In the genomic region with DNA sequence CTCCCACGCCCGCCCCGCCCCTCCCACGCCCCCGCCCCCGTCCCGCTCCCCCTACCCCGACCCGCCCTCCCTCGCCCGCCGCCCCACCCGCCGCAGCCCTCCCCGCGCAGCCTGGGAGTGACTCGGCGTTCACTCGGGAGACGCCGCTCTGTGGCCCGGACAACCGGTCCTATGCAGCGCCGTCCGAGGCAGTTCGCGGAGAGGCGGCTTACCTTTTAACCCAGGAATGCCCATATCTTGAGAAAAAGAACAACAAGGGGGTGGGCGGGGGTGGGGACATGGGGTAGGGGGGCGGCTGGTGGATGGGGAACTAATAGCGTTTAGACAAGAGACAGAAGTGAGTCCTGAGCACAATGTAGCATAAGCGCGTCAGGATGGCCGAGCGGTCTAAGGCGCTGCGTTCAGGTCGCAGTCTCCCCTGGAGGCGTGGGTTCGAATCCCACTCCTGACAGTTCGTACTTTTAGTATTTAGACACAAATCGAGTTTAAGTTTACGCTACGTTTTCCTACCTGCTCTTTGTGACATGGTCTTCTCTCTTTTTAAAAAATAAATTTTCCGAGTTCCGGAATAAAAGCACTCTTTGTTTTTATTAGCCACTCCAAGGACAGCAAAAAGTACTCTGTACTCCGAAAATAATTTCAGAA, we compare ENCODE assay signal across 8 cellular contexts. TPM values are rescaled to one million over a fixed set of nuclear protein-coding genes. Genes with fewer than 3 reads are reported as not detected.
DNase-seq lines count a peak whose midpoint lies in the region; ATAC-seq and TF ChIP-seq lines count a peak whose summit lies in the region.

No MANE protein-coding gene starts in this region.

- WGBS in IMR-90 (ENCODE audit: extremely low coverage in 2 of 2, insufficient read length in 1 of 2), 2 experiments, result 5% methylated on average over 8 of the region's 48 CpGs; no CpG with 5 or more reads in 1 of the 2 experiments

- peaks cover 5% of the 10 kb centered on the region; the same call in 1 of the 2 replicates for H3K4me1 ChIP-seq in IMR-90 (ENCODE audit: control insufficient read depth, insufficient read depth, low read length)
- peaks cover 0 to 15% (median 0%) of the 10 kb centered on the region in 4 donors for H3K4me1 ChIP-seq in Peyer's patch
- peaks cover 8 to 15% of the 10 kb centered on the region in 2 donors for H3K4me1 ChIP-seq in naive thymus-derived CD4-positive, alpha-beta T cell (ENCODE audit: control insufficient read depth in 2 of 2, insufficient read depth in 2 of 2, low read length in 2 of 2)

- no peak overlapping the region for H2AK5ac ChIP-seq in IMR-90 (ENCODE audit: low read depth, low read length)

- TF ChIP-seq RAD21 in IMR-90 (IDR thresholded peaks at IDR 0.05; ENCODE audit: low read length), result no peak

- BruUV-seq in IMR-90 (replicated peaks; lab: Mats Ljungman, UMichigan), result no TSS peak

- H4K5ac ChIP-seq in IMR-90 (ENCODE audit: low read depth, low read length), result peak overlapping the region; percentile 96; the same call in 1 of the 2 replicates

- H3K27ac Mint-ChIP-seq in naive thymus-derived CD4-positive, alpha-beta T cell, result peak overlapping the region; percentile 91 to 98 (median 97)
- peak overlapping the region; percentile 99 for H3K27ac Mint-ChIP-seq in stimulated activated naive B cell treated with anti-CD40 and anti-IgM and Interleukin-4, amounts not matched to agents 10 μg/mL and 1 μg/mL and 100 μg/mL, for 72 hours

- peak overlapping the region; percentile 85 for H3K56ac ChIP-seq in IMR-90 (ENCODE audit: extremely low read depth, insufficient read depth, low read length)

- peak overlapping the region; percentile 64; the same call in 1 of the 2 replicates for H4K91ac ChIP-seq in IMR-90 (ENCODE audit: insufficient read depth, low read depth, low read length)

- DNase-seq in DMS114 treated with DMSO at 0.1 percent for 48 hours (lab: John Stamatoyannopoulos, UW; ENCODE audit: unreplicated experiment) (peak; percentile 85), IMR-90 (peak; percentile 80), Peyer's patch (peak; percentile 87 to 94 (median 92)), activated T-helper 1 cell treated with Interleukin-2 at 50 U/mL for 16 hours (ENCODE audit: low read depth) (peak; percentile 79), fibroblast of gingiva (ENCODE audit: low read depth) (peak; percentile 87)
- peak; percentile 74 to 90 (median 87) for DNase-seq in naive thymus-derived CD4-positive, alpha-beta T cell
- peak; percentile 80 for DNase-seq in stimulated activated naive B cell treated with anti-CD40 and anti-IgM and Interleukin-4, amounts not matched to agents 10 μg/mL and 1 μg/mL and 100 μg/mL, for 72 hours

- H3K27ac ChIP-seq in IMR-90 (ENCODE audit: insufficient read depth, low read length) (peak overlapping the region; percentile 67), Peyer's patch (peak overlapping the region; percentile 88 to 98 (median 96))
- peak overlapping the region; percentile 69 for H3K27ac ChIP-seq in naive thymus-derived CD4-positive, alpha-beta T cell (ENCODE audit: low read depth, low read length)

- CTCF ChIA-PET in IMR-90 (lab: Yijun Ruan, JAX), result no interaction called here
- CTCF ChIA-PET in naive thymus-derived CD4-positive, alpha-beta T cell (lab: Charles Lee), result no interaction called here

- peaks cover 6 to 42% (median 35%) of the 10 kb centered on the region in 7 donors for H3K4me1 Mint-ChIP-seq in naive thymus-derived CD4-positive, alpha-beta T cell
- peaks cover 28 to 34% of the 10 kb centered on the region in 2 donors for H3K4me1 Mint-ChIP-seq in stimulated activated naive B cell treated with anti-CD40 and anti-IgM and Interleukin-4, amounts not matched to agents 10 μg/mL and 1 μg/mL and 100 μg/mL, for 72 hours

- H3K4ac ChIP-seq in IMR-90 (ENCODE audit: low read depth, low read length), result peak overlapping the region; percentile 61; the same call in 1 of the 2 replicates

- peaks cover 0 to 7% of the 10 kb centered on the region in 2 experiments; a peak in 2 of 4 replicates for H3K79me1 ChIP-seq in IMR-90 (ENCODE audit: low read depth in 1 of 2, low read length in 2 of 2)

- H2BK5ac ChIP-seq in IMR-90 (ENCODE audit: low read depth, low read length, poor library complexity, severe bottlenecking), result peak overlapping the region; percentile 85

- H2BK120ac ChIP-seq in IMR-90 (ENCODE audit: low read depth, low read length), result peak overlapping the region; percentile 53; the same call in 1 of the 2 replicates

- peak overlapping the region; percentile 54; the same call in 1 of the 2 replicates for H3K23ac ChIP-seq in IMR-90 (ENCODE audit: low read depth, low read length)

- H3K4me3 Mint-ChIP-seq in naive thymus-derived CD4-positive, alpha-beta T cell, result peak overlapping the region; percentile 73 to 100 (median 91)
- H3K4me3 Mint-ChIP-seq in stimulated activated naive B cell treated with anti-CD40 and anti-IgM and Interleukin-4, amounts not matched to agents 10 μg/mL and 1 μg/mL and 100 μg/mL, for 72 hours, result peak overlapping the region; percentile 92 to 95

- no peak for TF ChIP-seq CTCF in IMR-90 (conservative IDR thresholded peaks at IDR 0.05; ENCODE audit: low read depth, low read length)
- TF ChIP-seq CTCF in Peyer's patch (IDR thresholded peaks at IDR 0.05), result peak in 1 of 6 experiments; percentile 32

- peaks cover 2% of the 10 kb centered on the region; the same call in 1 of the 2 replicates for H3K9me1 ChIP-seq in IMR-90 (ENCODE audit: insufficient read depth, low read length)

- H3K36me3 ChIP-seq in IMR-90 (ENCODE audit: control insufficient read depth, insufficient read depth, low read length) (no peaks in the 10 kb centered on the region), Peyer's patch (no peaks in the 10 kb centered on the region)
- H3K36me3 ChIP-seq in naive thymus-derived CD4-positive, alpha-beta T cell (ENCODE audit: control insufficient read depth in 2 of 3, insufficient read depth in 3 of 3, low read length in 3 of 3), result no peaks in the 10 kb centered on the region

- H3K18ac ChIP-seq in IMR-90 (ENCODE audit: low read depth, low read length), result no peak overlapping the region; the same call in 1 of the 2 replicates

- POLR2A ChIA-PET in IMR-90 (lab: Charles Lee; ENCODE audit: unreplicated experiment), result no interaction called here
- POLR2A ChIA-PET in naive thymus-derived CD4-positive, alpha-beta T cell (lab: Charles Lee), result interaction anchor here (0.7 to 4.7 kb wide), 14 partner anchors 12 to 297 kb away, joined by 3 to 51 read pairs (median 3); a partner anchor contains a TSS

- TF ChIP-seq POLR2A in IMR-90 (IDR thresholded peaks at IDR 0.05; ENCODE audit: low read depth, low read length), result peak; percentile 73
- TF ChIP-seq POLR2A in Peyer's patch (IDR thresholded peaks at IDR 0.05), result no peak

- peak overlapping the region; percentile 79; the same call in 1 of the 2 replicates for H3K4me2 ChIP-seq in IMR-90 (ENCODE audit: low read depth, low read length)

- H2AK9ac ChIP-seq in IMR-90 (replicated peaks; ENCODE audit: low read depth, low read length, poor library complexity), result no peak overlapping the region

- H4K8ac ChIP-seq in IMR-90 (ENCODE audit: low read depth in 2 of 2, low read length in 2 of 2), result peak overlapping the region; percentile 94 to 100; a peak in 3 of 4 replicates

- H3K36me3 Mint-ChIP-seq in naive thymus-derived CD4-positive, alpha-beta T cell, result peaks cover 0 to 6% (median 0%) of the 10 kb centered on the region in 5 donors
- H3K36me3 Mint-ChIP-seq in stimulated activated naive B cell treated with anti-CD40 and anti-IgM and Interleukin-4, amounts not matched to agents 10 μg/mL and 1 μg/mL and 100 μg/mL, for 72 hours, result peaks cover 1 to 9% of the 10 kb centered on the region in 2 donors

- H3K9ac ChIP-seq in IMR-90 (ENCODE audit: low read depth, low read length), result peak overlapping the region; percentile 73

- no peak overlapping the region for H2BK20ac ChIP-seq in IMR-90 (ENCODE audit: low read depth, low read length)

- ATAC-seq in GM21529 (IDR thresholded peaks at IDR 0.05; ENCODE audit: unreplicated experiment) (peak; percentile 49), IMR-90 (ENCODE audit: low read depth) (peak; percentile 78)
- ATAC-seq in naive thymus-derived CD4-positive, alpha-beta T cell, result peak; percentile 84
- ATAC-seq in stimulated activated naive B cell treated with anti-CD40 and anti-IgM and Interleukin-4, amounts not matched to agents 10 μg/mL and 1 μg/mL and 100 μg/mL, for 72 hours (replicated peaks), result peak; percentile 82 to 84

- H3K4me3 ChIP-seq in IMR-90 (ENCODE audit: insufficient read depth, low read depth, low read length) (peak overlapping the region; percentile 60), Peyer's patch (peak overlapping the region; percentile 55 to 75 (median 66))
- H3K4me3 ChIP-seq in naive thymus-derived CD4-positive, alpha-beta T cell (ENCODE audit: low read length), result peak overlapping the region; percentile 61

- dilution Hi-C loops in IMR-90 (cut with HindIII; ENCODE audit: low sequenced_read_pairs, unreplicated experiment), result no loop called here

- in situ Hi-C loops in IMR-90 (cut with MboI; ENCODE audit: low sequenced_read_pairs), result no loop called here

- H2AFZ ChIP-seq in IMR-90 (replicated peaks; ENCODE audit: low read length, poor library complexity), result peak overlapping the region; percentile 85

- H3K9me3 ChIP-seq in IMR-90 (ENCODE audit: control insufficient read depth, insufficient read depth, low read length), result no peaks in the 10 kb centered on the region
- H3K9me3 ChIP-seq in Peyer's patch, result no peaks in the 10 kb centered on the region
- H3K9me3 ChIP-seq in naive thymus-derived CD4-positive, alpha-beta T cell (ENCODE audit: control insufficient read depth in 2 of 3, low read length in 3 of 3), result no peaks in the 10 kb centered on the region

- peaks cover 0 to 9% (median 0%) of the 10 kb centered on the region in 11 donors for H3K9me3 Mint-ChIP-seq in naive thymus-derived CD4-positive, alpha-beta T cell
- no peaks in the 10 kb centered on the region for H3K9me3 Mint-ChIP-seq in stimulated activated naive B cell treated with anti-CD40 and anti-IgM and Interleukin-4, amounts not matched to agents 10 μg/mL and 1 μg/mL and 100 μg/mL, for 72 hours

- H3K27me3 ChIP-seq in IMR-90 (ENCODE audit: control insufficient read depth, insufficient read depth, low read length) (no peaks in the 10 kb centered on the region), Peyer's patch (no peaks in the 10 kb centered on the region)
- H3K27me3 ChIP-seq in naive thymus-derived CD4-positive, alpha-beta T cell (ENCODE audit: control insufficient read depth in 2 of 2, insufficient read depth in 2 of 2, low read length in 2 of 2), result no peaks in the 10 kb centered on the region

- intact Hi-C loops in IMR-90 (cut with micrococcal nuclease), result loop anchor here (1.0 to 5.0 kb wide), 4 partner anchors 16 to 99 kb away; no protein-coding TSS in a partner anchor
- intact Hi-C loops in naive thymus-derived CD4-positive, alpha-beta T cell (cut with micrococcal nuclease), result loop anchor here (1.0 to 10.0 kb wide), 13 partner anchors 11 to 856 kb away; a partner anchor contains a TSS

- peaks cover 0 to 6% (median 0%) of the 10 kb centered on the region in 5 donors for H3K27me3 Mint-ChIP-seq in naive thymus-derived CD4-positive, alpha-beta T cell
- peaks cover 0 to 7% of the 10 kb centered on the region in 2 donors for H3K27me3 Mint-ChIP-seq in stimulated activated naive B cell treated with anti-CD40 and anti-IgM and Interleukin-4, amounts not matched to agents 10 μg/mL and 1 μg/mL and 100 μg/mL, for 72 hours

- no peaks in the 10 kb centered on the region for H4K20me1 ChIP-seq in IMR-90 (ENCODE audit: insufficient read depth, low read length)

- no peak overlapping the region for H2BK15ac ChIP-seq in IMR-90 (ENCODE audit: low read depth, low read length)

- H3K14ac ChIP-seq in IMR-90 (replicated peaks; ENCODE audit: low read depth, low read length), result peak overlapping the region; percentile 73

RNA-seq across cellular contexts. Expression of a gene that starts 17.2 kb away (rescaled TPM):
- total RNA-seq in IMR-90 (2012; rRNA removed) (49.2 and 50.2 TPM in 2 replicates), Peyer's patch (10 to 100 TPM; 46.1 to 74.3 (median 57.6) TPM)
- 36.0 and 46.4 TPM in 2 replicates for polyA plus RNA-seq in IMR-90 (2012; rRNA removed)
- 13.5 and 14.4 TPM in 2 replicates for polyA plus RNA-seq in IMR-90 (2012; cell fraction: cytosol; rRNA removed)
- polyA plus RNA-seq in IMR-90 (2012; cell fraction: nucleus; rRNA removed; ENCODE audit: low replicate concordance), result 4.4 and 20.9 TPM in 2 replicates
- 10 to 100 TPM; 37.6 to 96.0 (median 81.7) TPM for total RNA-seq in naive thymus-derived CD4-positive, alpha-beta T cell
- polyA plus RNA-seq in naive thymus-derived CD4-positive, alpha-beta T cell, result 100 to 1,000 TPM; 122 to 154 TPM

RNA-seq across cellular contexts. Expression of a gene that starts 20.9 kb away (rescaled TPM):
- total RNA-seq in IMR-90 (2012; rRNA removed) (not detected in 2 replicates), Peyer's patch (not detected)
- polyA plus RNA-seq in IMR-90 (2012; rRNA removed), result not detected in 2 replicates
- not detected in 2 replicates for polyA plus RNA-seq in IMR-90 (2012; cell fraction: cytosol; rRNA removed)
- polyA plus RNA-seq in IMR-90 (2012; cell fraction: nucleus; rRNA removed; ENCODE audit: low replicate concordance), result not detected in 2 replicates
- not detected for total RNA-seq in naive thymus-derived CD4-positive, alpha-beta T cell
- polyA plus RNA-seq in naive thymus-derived CD4-positive, alpha-beta T cell, result not detected

Comparison
In these comparisons a context has a peak if more than half of its experiments do, and no peak if none do; other contexts are left out.
1. Peak in every context shown above with its lines: DNase-seq, ATAC-seq, H3K4me3 ChIP-seq and H3K27ac ChIP-seq.